8 cellular contexts compared by ENCODE assay signal in genomic region chr22:36528795-36529718, GRCh38. TPM values are rescaled to one million over a fixed set of nuclear protein-coding genes. Genes with fewer than 3 reads are reported as not detected.
A peak's percentile ranks its signal among the peaks of the same experiment; 100 is the strongest.
DNase-seq lines count a peak whose midpoint lies in the region; ATAC-seq, FAIRE-seq and TF ChIP-seq lines count a peak whose summit lies in the region.

TSS of gene EIF3D (minus strand) at chr22:36529166. CDS start at chr22:36526121, 3,045 bp downstream.

- ATAC-seq in GM19043 (IDR thresholded peaks at IDR 0.05; ENCODE audit: low read depth, unreplicated experiment), result peak; percentile 92
- ATAC-seq in HG03378 (IDR thresholded peaks at IDR 0.05; ENCODE audit: unreplicated experiment), result peak; percentile 90

- TF ChIP-seq CTCF in AG09319 (IDR thresholded peaks at IDR 0.05; ENCODE audit: low read depth, low read length), result no peak

- DNase-seq in AG09319 (ENCODE audit: extremely low read depth, low read depth), result peak; percentile 98
- peak; percentile 98 for DNase-seq in NCI-H460 (ENCODE audit: extremely low read depth, low read depth)
- DNase-seq in activated CD4-positive, CD25-positive, alpha-beta regulatory T cell treated with anti-CD3 and anti-CD28 coated beads, Interleukin-2, amount 50 U/mL, for 72 hours, result peak; percentile 98
- DNase-seq in cerebellar nuclear complex (lab: John Stamatoyannopoulos, UW), result peak; percentile 85 to 94
- peak; percentile 97 for DNase-seq in stimulated activated CD4-positive, alpha-beta T cell treated with anti-CD3 and anti-CD28 coated beads, Interleukin-12 subunit alpha, Interleukin-12 subunit beta, amount 100 ng/mL, for 4 hours

- FAIRE-seq in islet of Langerhans (lab: Jason Lieb, UNC), result peak; percentile 61

RNA-seq across cellular contexts. Expression of gene EIF3D, which starts in this region (rescaled TPM):
- 407 and 440 TPM in 2 replicates for total RNA-seq in NCI-H460 (2014; rRNA removed; shearing (Covaris generic))
- polyA plus RNA-seq in NCI-H460 (2014; cell fraction: nucleus; rRNA removed), result 302 and 360 TPM in 2 replicates

Comparison
In these comparisons a context has a peak if more than half of its experiments do, and no peak if none do; other contexts are left out.
1. Peak in every context shown above with its lines: DNase-seq and ATAC-seq.